In genomic region chr6:28747631-28748157, GRCh38 we compare ENCODE assay signal across 1 cellular context.
A peak's percentile ranks its signal among the peaks of the same experiment; 100 is the strongest.
TF ChIP-seq lines count a peak whose summit lies in the region.

No MANE protein-coding gene starts in this region.

TF ChIP-seq in HepG2, 621 proteins besides CTCF, POLR2A, EP300 and RAD21 (continued from another document):
- TF ChIP-seq PATZ1 (CRISPR knock-in tag; IDR thresholded peaks at IDR 0.05) = peak; percentile 29; the same call in 1 of the 2 replicates
- TF ChIP-seq HOXA3 (CRISPR knock-in tag; IDR thresholded peaks at IDR 0.05) = 0 out of 2 replicates have a peak, but pooled peaks have one; percentile 24
- TF ChIP-seq ZNF331 (CRISPR knock-in tag; IDR thresholded peaks at IDR 0.05) = peak; percentile 57; the same call in 1 of the 2 replicates
- TF ChIP-seq, protein P1, sequence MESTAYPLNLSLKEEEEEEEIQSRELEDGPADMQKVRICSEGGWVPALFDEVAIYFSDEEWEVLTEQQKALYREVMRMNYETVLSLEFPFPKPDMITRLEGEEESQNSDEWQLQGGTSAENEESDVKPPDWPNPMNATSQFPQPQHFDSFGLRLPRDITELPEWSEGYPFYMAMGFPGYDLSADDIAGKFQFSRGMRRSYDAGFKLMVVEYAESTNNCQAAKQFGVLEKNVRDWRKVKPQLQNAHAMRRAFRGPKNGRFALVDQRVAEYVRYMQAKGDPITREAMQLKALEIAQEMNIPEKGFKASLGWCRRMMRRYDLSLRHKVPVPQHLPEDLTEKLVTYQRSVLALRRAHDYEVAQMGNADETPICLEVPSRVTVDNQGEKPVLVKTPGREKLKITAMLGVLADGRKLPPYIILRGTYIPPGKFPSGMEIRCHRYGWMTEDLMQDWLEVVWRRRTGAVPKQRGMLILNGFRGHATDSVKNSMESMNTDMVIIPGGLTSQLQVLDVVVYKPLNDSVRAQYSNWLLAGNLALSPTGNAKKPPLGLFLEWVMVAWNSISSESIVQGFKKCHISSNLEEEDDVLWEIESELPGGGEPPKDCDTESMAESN (CRISPR knock-in tag; conservative IDR thresholded peaks at IDR 0.05) = no peak
- peak; percentile 42 for TF ChIP-seq CEBPG (CRISPR knock-in tag; IDR thresholded peaks at IDR 0.05)
- 0 out of 2 replicates have a peak, but pooled peaks have one; percentile 44 for TF ChIP-seq ISL2 (CRISPR knock-in tag; IDR thresholded peaks at IDR 0.05)
- TF ChIP-seq, protein P2, sequence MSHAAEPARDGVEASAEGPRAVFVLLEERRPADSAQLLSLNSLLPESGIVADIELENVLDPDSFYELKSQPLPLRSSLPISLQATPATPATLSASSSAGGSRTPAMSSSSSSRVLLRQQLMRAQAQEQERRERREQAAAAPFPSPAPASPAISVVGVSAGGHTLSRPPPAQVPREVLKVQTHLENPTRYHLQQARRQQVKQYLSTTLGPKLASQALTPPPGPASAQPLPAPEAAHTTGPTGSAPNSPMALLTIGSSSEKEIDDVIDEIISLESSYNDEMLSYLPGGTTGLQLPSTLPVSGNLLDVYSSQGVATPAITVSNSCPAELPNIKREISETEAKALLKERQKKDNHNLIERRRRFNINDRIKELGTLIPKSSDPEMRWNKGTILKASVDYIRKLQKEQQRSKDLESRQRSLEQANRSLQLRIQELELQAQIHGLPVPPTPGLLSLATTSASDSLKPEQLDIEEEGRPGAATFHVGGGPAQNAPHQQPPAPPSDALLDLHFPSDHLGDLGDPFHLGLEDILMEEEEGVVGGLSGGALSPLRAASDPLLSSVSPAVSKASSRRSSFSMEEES (CRISPR knock-in tag; IDR thresholded peaks at IDR 0.05) = no peak
- TF ChIP-seq ARID5B (CRISPR knock-in tag; IDR thresholded peaks at IDR 0.05) = peak; percentile 83
- TF ChIP-seq ZNF841 (CRISPR knock-in tag; IDR thresholded peaks at IDR 0.05; ENCODE audit: borderline replicate concordance) = no peak
- TF ChIP-seq NCOR1 (IDR thresholded peaks at IDR 0.05; ENCODE audit: borderline replicate concordance, low read length) = peak; percentile 70
- TF ChIP-seq FOXA3 (CRISPR knock-in tag; IDR thresholded peaks at IDR 0.05) = peak; percentile 43
